ENCODE assay signal across 10 cellular contexts in the genomic region with DNA sequence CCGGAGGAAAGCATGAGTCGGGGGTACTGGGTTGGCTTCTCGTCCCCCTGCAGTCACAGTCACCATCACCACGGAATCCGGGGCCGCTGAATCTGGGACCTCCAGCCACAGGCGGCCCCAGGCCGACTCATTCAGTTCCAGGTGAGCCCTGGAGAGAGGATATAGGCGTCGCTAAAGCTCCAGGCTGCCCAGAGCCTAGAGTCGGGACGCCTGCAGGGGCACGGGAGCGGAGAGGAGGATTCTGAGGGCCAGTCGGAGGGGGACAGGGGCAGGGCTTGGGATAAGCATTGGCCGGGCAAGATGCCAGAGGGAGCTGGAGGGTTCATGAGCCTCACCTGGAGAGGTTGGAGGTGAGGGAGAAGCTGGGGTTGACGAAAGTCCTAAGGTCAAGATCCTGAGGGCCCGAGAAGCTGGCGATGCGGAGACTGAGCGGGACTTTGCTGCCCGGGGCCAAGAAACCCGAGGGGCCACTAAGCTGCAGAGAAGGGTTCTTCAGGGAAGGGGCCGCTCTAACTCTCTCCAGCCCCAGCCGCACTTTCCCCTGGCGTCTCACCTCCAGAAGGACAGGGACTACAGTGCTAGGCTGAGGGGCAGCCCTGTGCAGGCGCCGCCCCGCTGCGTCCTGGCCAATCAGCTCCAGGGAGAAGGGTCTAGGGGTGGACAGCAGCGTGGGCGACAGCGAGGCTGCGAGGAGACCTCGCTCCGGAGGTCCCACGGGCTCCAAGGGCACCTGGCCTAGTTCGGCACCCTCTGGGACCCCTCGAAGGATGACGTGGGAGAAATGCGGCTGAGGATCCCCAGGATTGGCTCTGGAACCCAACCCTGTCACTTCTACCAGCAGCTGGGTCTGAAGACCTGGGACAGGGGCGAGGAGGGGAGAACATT. TPM values are rescaled to one million over a fixed set of nuclear protein-coding genes. Genes with fewer than 3 reads are reported as not detected.
A peak's percentile ranks its signal among the peaks of the same experiment; 100 is the strongest.
DNase-seq lines count a peak whose midpoint lies in the region; ATAC-seq and TF ChIP-seq lines count a peak whose summit lies in the region.
"Had no signal": no experiment of that assay in that cellular context is flagged by ENCODE, and none has a peak within 500 bp of the region (broad histone marks: within the 10 kb centered on the region; RNA-seq: fewer than 3 reads in every experiment).

No MANE protein-coding gene starts in this region.

- TF ChIP-seq CTCF in foreskin fibroblast (IDR thresholded peaks at IDR 0.05; ENCODE audit: low read depth, low read length) = no peak
- no peak for TF ChIP-seq CTCF in neural crest cell (conservative IDR thresholded peaks at IDR 0.05)

- peak overlapping the region; percentile 36 to 40 for H3K4me3 ChIP-seq in foreskin fibroblast (ENCODE audit: low read depth in 1 of 2, low read length in 2 of 2)

- DNase-seq in AG08395 (ENCODE audit: low spot score) (peak; percentile 53), NCI-H510A treated with DMSO at 0.1 percent for 48 hours (lab: John Stamatoyannopoulos, UW) (peak; percentile 54), foreskin fibroblast (peak in 1 of 2 donors; percentile 45), neural crest cell (ENCODE audit: low read depth, low spot score) (no peak), CD1c-positive myeloid dendritic cell (ENCODE audit: extremely low spot score) (no peak)
- DNase-seq: activated naive CD4-positive, alpha-beta T cell treated with Interleukin-2 at 50 U/mL for 16 hours; CD4-positive, alpha-beta T cell had no signal

- no peak overlapping the region for H3K27ac Mint-ChIP-seq in neural crest cell (ENCODE audit: unreplicated experiment)
- H3K27ac Mint-ChIP-seq: CD4-positive, alpha-beta T cell had no signal

- no peaks in the 10 kb centered on the region for H3K27me3 Mint-ChIP-seq in neural crest cell (ENCODE audit: low read depth)
- H3K27me3 Mint-ChIP-seq: CD4-positive, alpha-beta T cell had no signal

- H3K9me3 Mint-ChIP-seq in neural crest cell = no peaks in the 10 kb centered on the region
- H3K9me3 Mint-ChIP-seq: CD4-positive, alpha-beta T cell had no signal

- peaks cover 13% of the 10 kb centered on the region for H3K36me3 Mint-ChIP-seq in neural crest cell (ENCODE audit: low read depth)

- peak overlapping the region; percentile 60 for H3K4me3 Mint-ChIP-seq in neural crest cell
- H3K4me3 Mint-ChIP-seq: CD4-positive, alpha-beta T cell had no signal

- ATAC-seq in GM18511 (IDR thresholded peaks at IDR 0.05; ENCODE audit: unreplicated experiment) (no peak), HG03571 (IDR thresholded peaks at IDR 0.05; ENCODE audit: unreplicated experiment) (no peak), HG02852 (IDR thresholded peaks at IDR 0.05; ENCODE audit: unreplicated experiment) (no peak)

- peaks cover 36% of the 10 kb centered on the region for H3K4me1 Mint-ChIP-seq in neural crest cell

RNA-seq across cellular contexts. Expression of a gene that starts 3.7 kb away (rescaled TPM):
- 21.3 and 25.1 TPM in 2 replicates for total RNA-seq in neural crest cell

RNA-seq across cellular contexts. Expression of a gene that starts 11.0 kb away (rescaled TPM):
- total RNA-seq in neural crest cell = 2.0 and 2.7 TPM in 2 replicates

RNA-seq across cellular contexts. Expression of a gene that starts 26.3 kb away (rescaled TPM):
- 79.5 and 86.2 TPM in 2 replicates for total RNA-seq in neural crest cell

RNA-seq across cellular contexts. Expression of a gene that starts 29.4 kb away (rescaled TPM):
- total RNA-seq in neural crest cell = 162 and 163 TPM in 2 replicates

RNA-seq across cellular contexts. Expression of a gene that starts 29.8 kb away (rescaled TPM):
- 305 and 313 TPM in 2 replicates for total RNA-seq in neural crest cell

Comparison
In these comparisons a context has a peak if more than half of its experiments do, and no peak if none do; other contexts are left out.
1. DNase-seq: peak in AG08395 (single experiment) and NCI-H510A treated with DMSO at 0.1 percent for 48 hours (single experiment); none in neural crest cell (single experiment) and CD1c-positive myeloid dendritic cell (single experiment).